22 cellular contexts compared by ENCODE assay signal in the genomic region with DNA sequence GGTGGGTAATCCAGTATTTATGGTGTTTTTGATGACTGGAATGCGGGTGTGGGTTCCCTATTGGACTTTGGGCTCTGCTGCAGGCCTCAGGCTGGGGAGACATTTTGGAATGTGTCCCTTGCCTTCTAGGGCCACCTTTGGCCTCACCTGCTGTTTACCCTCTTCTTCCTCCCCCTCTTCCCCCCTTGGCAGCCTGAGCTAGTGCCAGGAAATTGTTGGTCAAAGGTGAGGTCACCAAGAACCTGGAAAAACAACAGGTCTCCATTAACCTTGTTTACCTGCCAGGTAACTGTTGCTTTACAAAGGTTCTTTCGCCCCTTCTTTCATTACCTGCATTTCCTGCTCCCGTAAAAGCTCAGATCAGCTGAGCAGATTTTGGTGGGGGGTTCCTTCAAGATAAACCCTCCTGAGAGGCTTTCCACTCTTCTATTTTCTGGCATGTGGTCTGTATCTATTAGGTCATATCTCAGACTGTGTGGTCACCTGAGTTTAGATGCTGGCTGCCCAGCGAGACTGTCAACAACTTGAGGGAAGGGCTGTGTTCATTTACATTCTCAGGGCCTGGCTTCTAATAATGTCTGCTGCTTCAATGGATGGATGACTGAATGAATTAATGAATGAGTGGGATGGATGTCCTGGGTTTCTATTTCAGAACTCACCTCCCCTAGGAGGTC. TPM values are rescaled to one million over a fixed set of nuclear protein-coding genes. Genes with fewer than 3 reads are reported as not detected.
DNase-seq lines count a peak whose midpoint lies in the region; ATAC-seq and TF ChIP-seq lines count a peak whose summit lies in the region.
"Had no signal": no experiment of that assay in that cellular context is flagged by ENCODE, and none has a peak within 500 bp of the region (broad histone marks: within the 10 kb centered on the region; RNA-seq: fewer than 3 reads in every experiment).

No MANE protein-coding gene starts in this region.

- H3K79me2 ChIP-seq in hepatocyte (no peaks in the 10 kb centered on the region), smooth muscle cell (ENCODE audit: low read depth) (no peaks in the 10 kb centered on the region)

- intact Hi-C loops in heart right ventricle (cut with DNase I) = no loop called here

- H3K4me2 ChIP-seq in hepatocyte (peak overlapping the region; percentile 71), smooth muscle cell (no peak overlapping the region)

- no peaks in the 10 kb centered on the region for H4K20me1 ChIP-seq in hepatocyte (ENCODE audit: insufficient read depth, poor library complexity, severe bottlenecking)
- no peaks in the 10 kb centered on the region for H4K20me1 ChIP-seq in smooth muscle cell (ENCODE audit: low read depth)

- no peaks in the 10 kb centered on the region for H3K9me2 ChIP-seq in hepatocyte (replicated peaks; ENCODE audit: insufficient read depth)

- ATAC-seq in heart right ventricle = no peak
- ATAC-seq: CD8-positive, alpha-beta T cell; naive thymus-derived CD8-positive, alpha-beta T cell had no signal

- H3K36me3 ChIP-seq in hepatocyte (replicated peaks; ENCODE audit: insufficient read depth, low read depth) (no peaks in the 10 kb centered on the region), muscle layer of duodenum (ENCODE audit: control insufficient read depth in 1 of 2, insufficient read depth in 2 of 2, low read length in 2 of 2) (no peaks in the 10 kb centered on the region), smooth muscle cell (ENCODE audit: low read depth) (no peaks in the 10 kb centered on the region), heart right ventricle (no peaks in the 10 kb centered on the region)
- H3K36me3 ChIP-seq: esophagus muscularis mucosa, left ventricle myocardium inferior, vagina had no signal

- H3K4me3 ChIP-seq in hepatocyte (no peak overlapping the region), muscle layer of duodenum (ENCODE audit: low read depth in 1 of 2, low read length in 2 of 2) (no peak overlapping the region), smooth muscle cell (no peak overlapping the region), heart right ventricle (no peak overlapping the region)
- H3K4me3 ChIP-seq: esophagus muscularis mucosa, left ventricle myocardium inferior, skin epidermis, vagina had no signal

- 58% methylated on average over 4 of the region's 4 CpGs for WGBS in hepatocyte (ENCODE audit: low lambda C conversion rate, missing lambda C conversion rate)
- WGBS in smooth muscle cell (ENCODE audit: low lambda C conversion rate) = 92% methylated on average over 4 of the region's 4 CpGs
- WGBS in heart right ventricle, 2 donors = 95% methylated on average over 4 of the region's 4 CpGs

- H3K9me3 ChIP-seq in hepatocyte (ENCODE audit: low read depth) = no peaks in the 10 kb centered on the region
- H3K9me3 ChIP-seq in muscle layer of duodenum (ENCODE audit: control insufficient read depth in 1 of 2, low read length in 2 of 2) = no peaks in the 10 kb centered on the region
- no peaks in the 10 kb centered on the region for H3K9me3 ChIP-seq in smooth muscle cell (replicated peaks; ENCODE audit: low read depth)
- H3K9me3 ChIP-seq in heart right ventricle = no peaks in the 10 kb centered on the region
- H3K9me3 ChIP-seq: esophagus muscularis mucosa, left ventricle myocardium inferior, vagina had no signal

- peaks cover 73% of the 10 kb centered on the region for H3K4me1 ChIP-seq in hepatocyte (ENCODE audit: insufficient read depth)
- H3K4me1 ChIP-seq in muscle layer of duodenum (ENCODE audit: control insufficient read depth in 1 of 2, insufficient read depth in 2 of 2, low read length in 2 of 2) = peaks cover 0 to 4% of the 10 kb centered on the region in 2 donors
- peaks cover 9% of the 10 kb centered on the region for H3K4me1 ChIP-seq in smooth muscle cell (ENCODE audit: low read depth)
- peaks cover 0 to 49% (median 8%) of the 10 kb centered on the region in 9 donors for H3K4me1 ChIP-seq in heart right ventricle
- H3K4me1 ChIP-seq: vagina had no signal

- H3F3A ChIP-seq in smooth muscle cell (ENCODE audit: low read depth) = peaks cover 15% of the 10 kb centered on the region

- no peak overlapping the region for H2AFZ ChIP-seq in hepatocyte
- H2AFZ ChIP-seq in smooth muscle cell (ENCODE audit: low read depth) = no peak overlapping the region

- H3K27me3 ChIP-seq in hepatocyte (no peaks in the 10 kb centered on the region), muscle layer of duodenum (ENCODE audit: low read depth, low read length) (no peaks in the 10 kb centered on the region), smooth muscle cell (ENCODE audit: low read depth) (no peaks in the 10 kb centered on the region), heart right ventricle (no peaks in the 10 kb centered on the region)
- H3K27me3 ChIP-seq: esophagus muscularis mucosa, vagina had no signal

- no peak overlapping the region for H3K9ac ChIP-seq in smooth muscle cell (ENCODE audit: low read depth)

- TF ChIP-seq CTCF in C4-2B (conservative IDR thresholded peaks at IDR 0.05) = no peak
- no peak for TF ChIP-seq CTCF in hepatocyte (IDR thresholded peaks at IDR 0.05; ENCODE audit: poor library complexity)
- TF ChIP-seq CTCF in smooth muscle cell (IDR thresholded peaks at IDR 0.05; ENCODE audit: borderline replicate concordance, insufficient read depth, poor library complexity, severe bottlenecking) = no peak
- TF ChIP-seq CTCF in heart right ventricle (IDR thresholded peaks at IDR 0.05) = no peak

- H3K27ac ChIP-seq in C4-2B (peak overlapping the region; percentile 27; the same call in 1 of the 2 replicates), hepatocyte (peak overlapping the region; percentile 94), muscle layer of duodenum (ENCODE audit: low read length) (peak overlapping the region; percentile 45), smooth muscle cell (ENCODE audit: low read depth) (no peak overlapping the region), heart right ventricle (no peak overlapping the region)
- H3K27ac ChIP-seq: esophagus muscularis mucosa, left ventricle myocardium inferior, skin epidermis, vagina had no signal

- DNase-seq in LoVo (ENCODE audit: low spot score) (peak; percentile 84), hepatocyte (ENCODE audit: low spot score) (peak; percentile 62), NCI-H2227 treated with DMSO at 0.1 percent for 48 hours (lab: John Stamatoyannopoulos, UW) (no peak), AG08395 (ENCODE audit: low spot score) (no peak), smooth muscle cell (lab: John Stamatoyannopoulos, UW; ENCODE audit: unreplicated experiment) (no peak), heart right ventricle (no peak)
- DNase-seq: activated CD4-positive, alpha-beta T cell treated with anti-CD3 and anti-CD28 coated beads, Interleukin-2, amount 50 U/mL, for 4 hours; CD8-positive, alpha-beta T cell; central memory CD4-positive, alpha-beta T cell; effector CD4-positive, alpha-beta T cell; left ventricle myocardium inferior; naive thymus-derived CD8-positive, alpha-beta T cell; NCI-H1048; NCI-H2081; NCI-H524; posterior cingulate gyrus; stimulated activated CD4-positive, alpha-beta T cell treated with anti-CD3 and anti-CD28 coated beads, Interleukin-4, amount 100 ng/mL, for 1 hour had no signal

RNA-seq across cellular contexts. Expression of a gene that starts 34.7 kb away (rescaled TPM):
- total RNA-seq in hepatocyte (165 and 179 TPM in 2 replicates), smooth muscle cell (120 and 136 TPM in 2 replicates), heart right ventricle (100 to 1,000 TPM; 163 to 456 (median 216) TPM)
- polyA plus RNA-seq in hepatocyte (129 and 148 TPM in 2 replicates), smooth muscle cell (116 and 143 TPM in 2 replicates), heart right ventricle (100 to 1,000 TPM; 133 to 396 TPM)
- polyA plus RNA-seq: naive thymus-derived CD8-positive, alpha-beta T cell had no signal

Comparison
In these comparisons a context has a peak if more than half of its experiments do, and no peak if none do; other contexts are left out.
1. H3K27ac ChIP-seq: peak in C4-2B (single experiment), hepatocyte (single experiment) and muscle layer of duodenum (single experiment); none in smooth muscle cell (single experiment) and heart right ventricle (0 of 10).
2. DNase-seq: peak in LoVo (single experiment) and hepatocyte (single experiment); none in NCI-H2227 treated with DMSO at 0.1 percent for 48 hours (single experiment), AG08395 (single experiment), smooth muscle cell (single experiment) and heart right ventricle (0 of 2).